Comparison of ENCODE assay signal across 14 cellular contexts in genomic region chr9:20512106-20512505, GRCh38.
DNase-seq lines count a peak whose midpoint lies in the region; ATAC-seq and TF ChIP-seq lines count a peak whose summit lies in the region.
"Had no signal": no experiment of that assay in that cellular context is flagged by ENCODE, and none has a peak within 500 bp of the region (broad histone marks: within the 10 kb centered on the region; RNA-seq: fewer than 3 reads in every experiment).

No MANE protein-coding gene starts in this region.

- no peak for TF ChIP-seq CTCF in heart right ventricle (IDR thresholded peaks at IDR 0.05)
- TF ChIP-seq CTCF in PC-3 (conservative IDR thresholded peaks at IDR 0.05; ENCODE audit: low read depth, low read length) = no peak
- TF ChIP-seq CTCF in thoracic aorta (IDR thresholded peaks at IDR 0.05) = no peak

- POLR2A ChIA-PET in PC-3 (lab: Charles Lee; ENCODE audit: unreplicated experiment) = no interaction called here

- DNase-seq in heart right ventricle (no peak), left ventricle myocardium superior (no peak), PC-3 (peak; percentile 6), fibroblast of gingiva (ENCODE audit: low read depth) (peak; percentile 76), thoracic aorta (ENCODE audit: low spot score) (no peak), NCI-H1930 (lab: John Stamatoyannopoulos, UW) (no peak), NCI-H1436 (lab: John Stamatoyannopoulos, UW) (no peak), NCI-H1105 treated with DMSO at 0.1 percent for 48 hours (lab: John Stamatoyannopoulos, UW) (no peak)
- DNase-seq: activated CD8-positive, alpha-beta memory T cell treated with anti-CD3 and anti-CD28 coated beads, Interleukin-2, amount 50 U/mL, for 4 hours; CD4-positive, alpha-beta memory T cell; KBM-7; naive B cell; NCI-H524 treated with DMSO at 0.1 percent for 48 hours had no signal

- intact Hi-C loops in heart right ventricle (cut with DNase I) (loop anchor here in 1 of 10 donors (5.0 to 10.0 kb wide), 2 partner anchors 35 to 103 kb away; no protein-coding TSS in a partner anchor), left ventricle myocardium superior (cut with micrococcal nuclease) (loop anchor here (10.0 kb wide), 1 partner anchor 47 kb away; no protein-coding TSS in a partner anchor), PC-3 (cut with micrococcal nuclease) (no loop called here)

- H2AFZ ChIP-seq in PC-3 (ENCODE audit: low read length) = no peak overlapping the region

- no peaks in the 10 kb centered on the region for H3K79me2 ChIP-seq in PC-3 (ENCODE audit: low read length)

- no peak overlapping the region for H3K4me3 ChIP-seq in heart right ventricle
- H3K4me3 ChIP-seq in PC-3 (ENCODE audit: low read length) = no peak overlapping the region
- H3K4me3 ChIP-seq in thoracic aorta = peak overlapping the region; percentile 4
- H3K4me3 ChIP-seq: coronary artery had no signal

- CTCF ChIA-PET in PC-3 (lab: Charles Lee) = no interaction called here

- no peaks in the 10 kb centered on the region for H3K36me3 ChIP-seq in heart right ventricle
- H3K36me3 ChIP-seq in PC-3 (ENCODE audit: low read depth, low read length) = no peaks in the 10 kb centered on the region
- H3K36me3 ChIP-seq in thoracic aorta = no peaks in the 10 kb centered on the region

- no peak overlapping the region for H3K9ac ChIP-seq in PC-3 (ENCODE audit: low read length)

- no peaks in the 10 kb centered on the region for H3F3A ChIP-seq in PC-3 (ENCODE audit: low read length, unreplicated experiment)

- H3K4me2 ChIP-seq in PC-3 (ENCODE audit: low read length) = no peak overlapping the region

- ATAC-seq in heart right ventricle (peak in 1 of 8 donors; percentile 11), left ventricle myocardium superior (no peak), PC-3 (no peak), thoracic aorta (ENCODE audit: insufficient number of reproducible peaks, low FRiP score, low read depth) (peak; percentile 49)

- peaks cover 3 to 75% (median 29%) of the 10 kb centered on the region in 9 donors for H3K4me1 ChIP-seq in heart right ventricle
- peaks cover 14% of the 10 kb centered on the region; the same call in 1 of the 2 replicates for H3K4me1 ChIP-seq in PC-3 (ENCODE audit: insufficient read depth, low read length)
- H3K4me1 ChIP-seq in thoracic aorta (ENCODE audit: control insufficient read depth in 1 of 2, low read depth in 2 of 2) = peaks cover 7 to 17% of the 10 kb centered on the region in 2 donors

- H3K27ac ChIP-seq in heart right ventricle = peak overlapping the region in 6 of 10 donors; percentile 11 to 55 (median 26)
- no peak overlapping the region for H3K27ac ChIP-seq in PC-3 (ENCODE audit: low read length)
- H3K27ac ChIP-seq in thoracic aorta = peak overlapping the region in 1 of 2 donors; percentile 3
- H3K27ac ChIP-seq: coronary artery had no signal

- H3K9me3 ChIP-seq in heart right ventricle (no peaks in the 10 kb centered on the region), PC-3 (ENCODE audit: low read length) (no peaks in the 10 kb centered on the region), thoracic aorta (no peaks in the 10 kb centered on the region)

- WGBS in heart right ventricle, 2 donors = 70% methylated on average over 2 of the region's 2 CpGs

- no peaks in the 10 kb centered on the region for H3K27me3 ChIP-seq in heart right ventricle
- H3K27me3 ChIP-seq in PC-3 (ENCODE audit: low read length) = no peaks in the 10 kb centered on the region
- no peaks in the 10 kb centered on the region for H3K27me3 ChIP-seq in thoracic aorta (replicated peaks; ENCODE audit: insufficient read depth)

- no TSS peak for BruUV-seq in PC-3 (replicated peaks; lab: Mats Ljungman, UMichigan)

- H3K9me2 ChIP-seq in PC-3 (replicated peaks; ENCODE audit: low read length) = no peaks in the 10 kb centered on the region

- H4K20me1 ChIP-seq in PC-3 (ENCODE audit: low read length) = no peaks in the 10 kb centered on the region

Comparison
In these comparisons a context has a peak if more than half of its experiments do, and no peak if none do; other contexts are left out.
1. DNase-seq: peak in PC-3 (single experiment) and fibroblast of gingiva (single experiment); none in heart right ventricle (0 of 2), left ventricle myocardium superior (single experiment), thoracic aorta (single experiment), NCI-H1930 (0 of 2), NCI-H1436 (single experiment) and NCI-H1105 treated with DMSO at 0.1 percent for 48 hours (single experiment).